8 cellular contexts compared by ENCODE assay signal in genomic region chr3:143885803-143886427, GRCh38. TPM values are rescaled to one million over a fixed set of nuclear protein-coding genes. Genes with fewer than 3 reads are reported as not detected.
A peak's percentile ranks its signal among the peaks of the same experiment; 100 is the strongest.
DNase-seq lines count a peak whose midpoint lies in the region; ATAC-seq, FAIRE-seq and TF ChIP-seq lines count a peak whose summit lies in the region.

No MANE protein-coding gene starts in this region.

- DNase-seq in Calu3 (peak; percentile 53), NCI-H2081 (lab: John Stamatoyannopoulos, UW) (peak; percentile 42 to 68), heart right ventricle (no peak), small intestine (peak; percentile 32), cortex of kidney (lab: John Stamatoyannopoulos, UW) (no peak)
- peak; percentile 57 for DNase-seq in activated CD8-positive, alpha-beta T cell treated with anti-CD3 and anti-CD28 coated beads, Interleukin-2, amount 10 ng/mL, durations not matched to agents 7 days and 5 days

- ATAC-seq in GM18867 (IDR thresholded peaks at IDR 0.05; ENCODE audit: unreplicated experiment) = peak; percentile 97
- ATAC-seq in HG02973 (IDR thresholded peaks at IDR 0.05; ENCODE audit: unreplicated experiment) = peak; percentile 94
- ATAC-seq in activated CD8-positive, alpha-beta T cell treated with anti-CD3 and anti-CD28 coated beads, Interleukin-2, amount 10 ng/mL, durations not matched to agents 7 days and 5 days = peak; percentile 75
- peak in 1 of 8 donors; percentile 50 for ATAC-seq in heart right ventricle

- no peak overlapping the region for H3K27ac Mint-ChIP-seq in Calu3 (ENCODE audit: unreplicated experiment)
- no peak overlapping the region for H3K27ac Mint-ChIP-seq in activated CD8-positive, alpha-beta T cell treated with anti-CD3 and anti-CD28 coated beads, Interleukin-2, amount 10 ng/mL, durations not matched to agents 7 days and 5 days

- BruUV-seq in Calu3 (replicated peaks; lab: Mats Ljungman, UMichigan) = no TSS peak

- H3K4me3 ChIP-seq in heart right ventricle (no peak overlapping the region), small intestine (ENCODE audit: low read depth in 1 of 2, low read length in 2 of 2) (no peak overlapping the region)

- no peaks in the 10 kb centered on the region for H3K9me3 Mint-ChIP-seq in Calu3 (ENCODE audit: low read depth, unreplicated experiment)
- no peaks in the 10 kb centered on the region for H3K9me3 Mint-ChIP-seq in activated CD8-positive, alpha-beta T cell treated with anti-CD3 and anti-CD28 coated beads, Interleukin-2, amount 10 ng/mL, durations not matched to agents 7 days and 5 days (ENCODE audit: insufficient read depth)

- H3K4me1 Mint-ChIP-seq in Calu3 (ENCODE audit: low read depth, unreplicated experiment) = no peaks in the 10 kb centered on the region
- no peaks in the 10 kb centered on the region for H3K4me1 Mint-ChIP-seq in activated CD8-positive, alpha-beta T cell treated with anti-CD3 and anti-CD28 coated beads, Interleukin-2, amount 10 ng/mL, durations not matched to agents 7 days and 5 days (ENCODE audit: low read depth)

- peak; percentile 88 for TF ChIP-seq CTCF in Calu3 (IDR thresholded peaks at IDR 0.05; ENCODE audit: unreplicated experiment)
- TF ChIP-seq CTCF in heart right ventricle (IDR thresholded peaks at IDR 0.05) = peak in 8 of 9 donors; percentile 37 to 72 (median 60)

- H3K36me3 ChIP-seq in heart right ventricle (no peaks in the 10 kb centered on the region), small intestine (ENCODE audit: control insufficient read depth in 2 of 2, insufficient read depth in 2 of 2, low read length in 2 of 2) (no peaks in the 10 kb centered on the region)

- no peaks in the 10 kb centered on the region for H3K36me3 Mint-ChIP-seq in Calu3 (ENCODE audit: insufficient read depth, unreplicated experiment)
- H3K36me3 Mint-ChIP-seq in activated CD8-positive, alpha-beta T cell treated with anti-CD3 and anti-CD28 coated beads, Interleukin-2, amount 10 ng/mL, durations not matched to agents 7 days and 5 days (ENCODE audit: low read depth) = no peaks in the 10 kb centered on the region

- POLR2A ChIA-PET in activated CD8-positive, alpha-beta T cell treated with anti-CD3 and anti-CD28 coated beads, Interleukin-2, amount 10 ng/mL, durations not matched to agents 7 days and 5 days (lab: Charles Lee) = no interaction called here

- no peak for FAIRE-seq in small intestine (lab: Jason Lieb, UNC)

- intact Hi-C loops in Calu3 (cut with micrococcal nuclease; ENCODE audit: unreplicated experiment) (loop anchor here (10.0 kb wide), 1 partner anchor 111 kb away; no protein-coding TSS in a partner anchor), heart right ventricle (cut with DNase I) (no loop called here)

- H3K4me1 ChIP-seq in heart right ventricle (peaks cover 0 to 2% (median 0%) of the 10 kb centered on the region in 9 donors), small intestine (ENCODE audit: control insufficient read depth in 2 of 2, insufficient read depth in 1 of 2, low read depth in 1 of 2, low read length in 1 of 2) (no peaks in the 10 kb centered on the region)

- CTCF ChIA-PET in Calu3 (lab: Charles Lee) = interaction anchor here (0.7 to 2.4 kb wide), 3 partner anchors 16 to 86 kb away, joined by 4 to 6 read pairs (median 6); partner anchors contain the start of gene DIPK2A
- CTCF ChIA-PET in activated CD8-positive, alpha-beta T cell treated with anti-CD3 and anti-CD28 coated beads, Interleukin-2, amount 10 ng/mL, durations not matched to agents 7 days and 5 days (lab: Charles Lee) = interaction anchor here (0.8 to 1.9 kb wide), 13 partner anchors 8 to 113 kb away, joined by 3 to 12 read pairs (median 5); partner anchors contain the start of genes DIPK2A and SLC9A9

- H3K27me3 ChIP-seq in heart right ventricle = no peaks in the 10 kb centered on the region
- no peaks in the 10 kb centered on the region for H3K27me3 ChIP-seq in small intestine (ENCODE audit: control insufficient read depth in 2 of 2, insufficient read depth in 2 of 2, low read length in 2 of 2)

- H3K27ac ChIP-seq in heart right ventricle (no peak overlapping the region), small intestine (ENCODE audit: low read depth in 1 of 2, low read length in 1 of 2) (no peak overlapping the region)

- no peak overlapping the region for H3K4me3 Mint-ChIP-seq in Calu3 (ENCODE audit: low read depth, unreplicated experiment)
- no peak overlapping the region for H3K4me3 Mint-ChIP-seq in activated CD8-positive, alpha-beta T cell treated with anti-CD3 and anti-CD28 coated beads, Interleukin-2, amount 10 ng/mL, durations not matched to agents 7 days and 5 days

- 94 to 97% methylated on average over 1 of the region's 1 CpG for WGBS in heart right ventricle, 2 donors
- WGBS in small intestine, 3 donors = 90 to 96% (median 90%) methylated on average over 1 of the region's 1 CpG

- H3K9me3 ChIP-seq in heart right ventricle = no peaks in the 10 kb centered on the region
- H3K9me3 ChIP-seq in small intestine (ENCODE audit: control insufficient read depth, low read depth) = no peaks in the 10 kb centered on the region

- H3K27me3 Mint-ChIP-seq in Calu3 (ENCODE audit: unreplicated experiment) = no peaks in the 10 kb centered on the region
- peaks cover 13% of the 10 kb centered on the region for H3K27me3 Mint-ChIP-seq in activated CD8-positive, alpha-beta T cell treated with anti-CD3 and anti-CD28 coated beads, Interleukin-2, amount 10 ng/mL, durations not matched to agents 7 days and 5 days (ENCODE audit: low read depth)

RNA-seq across cellular contexts. Expression of gene SLC9A9, which starts 37.6 kb away (rescaled TPM):
- total RNA-seq in Calu3 (2022) = 1.5 and 2.4 TPM in 2 replicates
- 1 to 10 TPM; 6.6 to 7.4 TPM for total RNA-seq in activated CD8-positive, alpha-beta T cell treated with anti-CD3 and anti-CD28 coated beads, Interleukin-2, amount 10 ng/mL, durations not matched to agents 7 days and 5 days
- 1 to 10 TPM; 2.1 to 8.4 (median 3.6) TPM for total RNA-seq in heart right ventricle
- polyA plus RNA-seq in heart right ventricle = 1 to 10 TPM; 1.3 to 2.6 TPM
- 1 to 10 TPM in 2 of 3 donors, not detected in 1; 1.4 to 4.1 TPM for polyA plus RNA-seq in small intestine

Comparison
In these comparisons a context has a peak if more than half of its experiments do, and no peak if none do; other contexts are left out.
1. DNase-seq: peak in Calu3 (single experiment), NCI-H2081 (2 of 2), activated CD8-positive, alpha-beta T cell treated with anti-CD3 and anti-CD28 coated beads, Interleukin-2, amount 10 ng/mL, durations not matched to agents 7 days and 5 days (single experiment) and small intestine (single experiment); none in heart right ventricle (0 of 2) and cortex of kidney (single experiment).